ENCODE assay signal across 25 cellular contexts in the genomic region with DNA sequence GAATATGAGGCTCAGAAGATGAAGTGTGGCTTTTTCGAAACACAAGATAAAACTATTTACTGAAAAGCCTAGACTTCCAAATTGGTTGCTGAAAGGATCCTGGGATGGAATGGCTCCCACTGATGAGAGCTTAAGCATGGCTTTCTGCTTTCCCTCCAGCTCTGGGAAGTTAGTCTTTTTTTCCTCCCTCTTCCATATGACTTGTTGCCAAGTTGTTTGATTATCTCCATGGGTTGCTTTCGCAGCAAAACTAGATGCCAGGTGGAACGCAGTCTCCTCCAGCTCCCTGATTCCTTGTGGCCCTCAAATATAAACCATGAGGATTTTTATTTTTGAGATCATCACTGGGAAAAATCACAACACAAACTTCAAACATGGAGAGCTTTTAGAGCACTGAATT.
"Had no signal": no experiment of that assay in that cellular context is flagged by ENCODE, and none has a peak within 500 bp of the region (broad histone marks: within the 10 kb centered on the region; RNA-seq: fewer than 3 reads in every experiment).

No MANE protein-coding gene starts in this region.

- H3K36me3 ChIP-seq: stomach, suprapubic skin, thoracic aorta, thyroid gland, tibial artery, tibial nerve, transverse colon, upper lobe of left lung, upper lobe of right lung, uterus, vagina had no signal

- H3K27ac ChIP-seq: stomach, suprapubic skin, testis, thoracic aorta, thyroid gland, tibial artery, tibial nerve, transverse colon, upper lobe of left lung, upper lobe of right lung, uterus, vagina had no signal

- H3K4me1 ChIP-seq: stomach, suprapubic skin, testis, thyroid gland, tibial artery, tibial nerve, upper lobe of left lung, upper lobe of right lung, uterus, vagina had no signal

- H3K9me3 ChIP-seq: stomach, suprapubic skin, testis, thoracic aorta, thyroid gland, tibial artery, tibial nerve, transverse colon, upper lobe of left lung, upper lobe of right lung, uterus, vagina had no signal

- H3K4me3 ChIP-seq: stomach, suprapubic skin, testis, thoracic aorta, thyroid gland, tibial artery, tibial nerve, transverse colon, upper lobe of left lung, upper lobe of right lung, uterus, vagina had no signal

- ATAC-seq: stimulated activated effector memory CD8-positive, alpha-beta T cell treated with anti-CD3 and anti-CD28 coated beads, Interleukin-12 subunit alpha, Interleukin-12 subunit beta, amount 100 ng/mL, for 72 hours; stimulated activated memory B cell treated with anti-CD40 and anti-IgM and Interleukin-4, amounts not matched to agents 10 μg/mL and 1 μg/mL and 100 μg/mL, for 72 hours; stimulated activated naive B cell treated with anti-CD40 and anti-IgM and Interleukin-4, amounts not matched to agents 10 μg/mL and 1 μg/mL and 100 μg/mL, for 72 hours; stimulated activated naive CD8-positive, alpha-beta T cell treated with anti-CD3 and anti-CD28 coated beads, Interleukin-15, amount 100 ng/mL, for 72 hours; stimulated activated naive CD8-positive, alpha-beta T cell treated with anti-CD3 and anti-CD28 coated beads, Interleukin-15, Interleukin-2, amounts not matched to agents 100 U/mL and 50 U/mL, for 24 hours; upper lobe of right lung had no signal

- H3K27me3 ChIP-seq: stomach, suprapubic skin, testis, thyroid gland, tibial artery, tibial nerve, transverse colon, upper lobe of left lung, upper lobe of right lung, uterus, vagina had no signal

- DNase-seq: stimulated activated CD4-positive, alpha-beta T cell treated with anti-CD3 and anti-CD28 coated beads, Interleukin-2, amount 100 ng/mL, for 48 hours; stimulated activated CD4-positive, alpha-beta T cell treated with anti-CD3 and anti-CD28 coated beads, Interleukin-4, amount 100 ng/mL, for 1 hour; stimulated activated CD4-positive, alpha-beta T cell treated with anti-CD3 and anti-CD28 coated beads, Interleukin-4, amount 100 ng/mL, for 24 hours; stimulated activated CD4-positive, alpha-beta T cell treated with anti-CD3 and anti-CD28 coated beads, Interleukin-4, amount 100 ng/mL, for 4 hours; stimulated activated CD8-positive, alpha-beta memory T cell treated with anti-CD3 and anti-CD28 coated beads, Interleukin-4, amount 100 ng/mL, for 48 hours; stimulated activated naive B cell treated with anti-CD40 and anti-IgM and Interleukin-4, amounts not matched to agents 10 μg/mL and 1 μg/mL and 100 μg/mL, for 72 hours; stimulated activated naive CD4-positive, alpha-beta T cell; stimulated activated naive CD4-positive, alpha-beta T cell treated with Interleukin-2 at 50 U/mL for 16 hours; stimulated activated naive CD8-positive, alpha-beta T cell treated with anti-CD3 and anti-CD28 coated beads, Interleukin-15, amount 100 ng/mL, for 72 hours; stimulated activated naive CD8-positive, alpha-beta T cell treated with anti-CD3 and anti-CD28 coated beads, Interleukin-15, Interleukin-2, amounts not matched to agents 100 U/mL and 50 U/mL, for 24 hours; stomach; testis; tibial artery; transverse colon; trophoblast cell; upper lobe of left lung; upper lobe of right lung; uterus had no signal
